In the genomic region with DNA sequence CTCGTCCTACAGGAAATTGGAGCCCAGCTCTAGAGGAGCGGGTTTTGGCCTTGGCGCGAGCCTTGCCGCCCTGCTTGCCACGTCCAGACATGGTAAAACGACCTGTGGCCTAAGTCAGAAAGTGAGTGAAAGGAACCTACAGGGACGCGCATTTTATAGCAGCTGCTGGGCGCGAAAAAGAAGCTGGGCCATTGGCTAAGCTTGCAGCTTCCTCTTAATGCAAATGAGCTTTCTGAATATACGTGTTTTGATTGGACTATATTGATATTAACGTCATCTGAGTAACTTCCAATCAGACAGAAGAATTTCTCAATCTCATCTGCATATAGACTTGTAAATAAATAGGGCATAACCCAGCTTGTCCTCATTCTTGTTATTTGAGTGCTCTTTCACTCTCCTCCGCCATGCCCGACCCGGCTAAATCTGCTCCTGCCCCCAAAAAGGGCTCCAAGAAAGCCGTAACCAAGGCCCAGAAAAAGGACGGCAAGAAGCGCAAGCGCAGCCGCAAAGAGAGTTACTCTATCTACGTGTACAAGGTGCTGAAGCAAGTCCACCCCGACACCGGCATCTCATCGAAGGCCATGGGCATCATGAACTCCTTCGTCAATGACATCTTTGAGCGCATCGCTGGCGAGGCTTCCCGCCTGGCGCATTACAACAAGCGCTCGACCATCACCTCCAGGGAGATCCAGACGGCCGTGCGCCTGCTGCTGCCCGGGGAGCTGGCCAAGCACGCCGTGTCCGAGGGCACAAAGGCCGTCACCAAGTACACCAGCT, we compare ENCODE assay signal across 1 cellular context.
A peak's percentile ranks its signal among the peaks of the same experiment; 100 is the strongest.
TF ChIP-seq lines count a peak whose summit lies in the region.

No MANE protein-coding gene starts in this region.

TF ChIP-seq in K562, 482 proteins besides CTCF, POLR2A, EP300 and RAD21 (continued from another document and continues in another):
- TF ChIP-seq, protein P1, sequence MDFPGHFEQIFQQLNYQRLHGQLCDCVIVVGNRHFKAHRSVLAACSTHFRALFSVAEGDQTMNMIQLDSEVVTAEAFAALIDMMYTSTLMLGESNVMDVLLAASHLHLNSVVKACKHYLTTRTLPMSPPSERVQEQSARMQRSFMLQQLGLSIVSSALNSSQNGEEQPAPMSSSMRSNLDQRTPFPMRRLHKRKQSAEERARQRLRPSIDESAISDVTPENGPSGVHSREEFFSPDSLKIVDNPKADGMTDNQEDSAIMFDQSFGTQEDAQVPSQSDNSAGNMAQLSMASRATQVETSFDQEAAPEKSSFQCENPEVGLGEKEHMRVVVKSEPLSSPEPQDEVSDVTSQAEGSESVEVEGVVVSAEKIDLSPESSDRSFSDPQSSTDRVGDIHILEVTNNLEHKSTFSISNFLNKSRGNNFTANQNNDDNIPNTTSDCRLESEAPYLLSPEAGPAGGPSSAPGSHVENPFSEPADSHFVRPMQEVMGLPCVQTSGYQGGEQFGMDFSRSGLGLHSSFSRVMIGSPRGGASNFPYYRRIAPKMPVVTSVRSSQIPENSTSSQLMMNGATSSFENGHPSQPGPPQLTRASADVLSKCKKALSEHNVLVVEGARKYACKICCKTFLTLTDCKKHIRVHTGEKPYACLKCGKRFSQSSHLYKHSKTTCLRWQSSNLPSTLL (IDR thresholded peaks at IDR 0.05) = no peak
- peak; percentile 96 for TF ChIP-seq CGGBP1 (CRISPR knock-in tag; IDR thresholded peaks at IDR 0.05)
- TF ChIP-seq, protein P2, sequence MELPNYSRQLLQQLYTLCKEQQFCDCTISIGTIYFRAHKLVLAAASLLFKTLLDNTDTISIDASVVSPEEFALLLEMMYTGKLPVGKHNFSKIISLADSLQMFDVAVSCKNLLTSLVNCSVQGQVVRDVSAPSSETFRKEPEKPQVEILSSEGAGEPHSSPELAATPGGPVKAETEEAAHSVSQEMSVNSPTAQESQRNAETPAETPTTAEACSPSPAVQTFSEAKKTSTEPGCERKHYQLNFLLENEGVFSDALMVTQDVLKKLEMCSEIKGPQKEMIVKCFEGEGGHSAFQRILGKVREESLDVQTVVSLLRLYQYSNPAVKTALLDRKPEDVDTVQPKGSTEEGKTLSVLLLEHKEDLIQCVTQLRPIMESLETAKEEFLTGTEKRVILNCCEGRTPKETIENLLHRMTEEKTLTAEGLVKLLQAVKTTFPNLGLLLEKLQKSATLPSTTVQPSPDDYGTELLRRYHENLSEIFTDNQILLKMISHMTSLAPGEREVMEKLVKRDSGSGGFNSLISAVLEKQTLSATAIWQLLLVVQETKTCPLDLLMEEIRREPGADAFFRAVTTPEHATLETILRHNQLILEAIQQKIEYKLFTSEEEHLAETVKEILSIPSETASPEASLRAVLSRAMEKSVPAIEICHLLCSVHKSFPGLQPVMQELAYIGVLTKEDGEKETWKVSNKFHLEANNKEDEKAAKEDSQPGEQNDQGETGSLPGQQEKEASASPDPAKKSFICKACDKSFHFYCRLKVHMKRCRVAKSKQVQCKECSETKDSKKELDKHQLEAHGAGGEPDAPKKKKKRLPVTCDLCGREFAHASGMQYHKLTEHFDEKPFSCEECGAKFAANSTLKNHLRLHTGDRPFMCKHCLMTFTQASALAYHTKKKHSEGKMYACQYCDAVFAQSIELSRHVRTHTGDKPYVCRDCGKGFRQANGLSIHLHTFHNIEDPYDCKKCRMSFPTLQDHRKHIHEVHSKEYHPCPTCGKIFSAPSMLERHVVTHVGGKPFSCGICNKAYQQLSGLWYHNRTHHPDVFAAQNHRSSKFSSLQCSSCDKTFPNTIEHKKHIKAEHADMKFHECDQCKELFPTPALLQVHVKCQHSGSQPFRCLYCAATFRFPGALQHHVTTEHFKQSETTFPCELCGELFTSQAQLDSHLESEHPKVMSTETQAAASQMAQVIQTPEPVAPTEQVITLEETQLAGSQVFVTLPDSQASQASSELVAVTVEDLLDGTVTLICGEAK (IDR thresholded peaks at IDR 0.05) = no peak; the same call in 1 of the 2 replicates
- TF ChIP-seq, protein P2 (CRISPR knock-in tag; IDR thresholded peaks at IDR 0.05) = peak; percentile 60
- TF ChIP-seq MYC (IDR thresholded peaks at IDR 0.05; ENCODE audit: low read depth, low read length) = peak; percentile 71; the same call in 1 of the 2 replicates
- TF ChIP-seq MYC (CRISPR knock-in tag; IDR thresholded peaks at IDR 0.05; ENCODE audit: borderline replicate concordance, low read depth) = peak; percentile 69; the same call in 1 of the 2 replicates
- no peak for TF ChIP-seq ZNF57 (CRISPR knock-in tag; IDR thresholded peaks at IDR 0.05)
- TF ChIP-seq CBX5 (IDR thresholded peaks at IDR 0.05; ENCODE audit: borderline replicate concordance, low read depth) = no peak
- no peak for TF ChIP-seq UBTF (IDR thresholded peaks at IDR 0.05; ENCODE audit: borderline replicate concordance in 1 of 2, low read depth in 2 of 2, low read length in 2 of 2)
- no peak for TF ChIP-seq ESRRB (CRISPR knock-in tag; IDR thresholded peaks at IDR 0.05; ENCODE audit: borderline replicate concordance)
- TF ChIP-seq SMAD2 (IDR thresholded peaks at IDR 0.05; ENCODE audit: low read depth, low read length) = no peak
- peak; percentile 96 to 98 for TF ChIP-seq MLLT1 (IDR thresholded peaks at IDR 0.05)
- TF ChIP-seq, protein P3, sequence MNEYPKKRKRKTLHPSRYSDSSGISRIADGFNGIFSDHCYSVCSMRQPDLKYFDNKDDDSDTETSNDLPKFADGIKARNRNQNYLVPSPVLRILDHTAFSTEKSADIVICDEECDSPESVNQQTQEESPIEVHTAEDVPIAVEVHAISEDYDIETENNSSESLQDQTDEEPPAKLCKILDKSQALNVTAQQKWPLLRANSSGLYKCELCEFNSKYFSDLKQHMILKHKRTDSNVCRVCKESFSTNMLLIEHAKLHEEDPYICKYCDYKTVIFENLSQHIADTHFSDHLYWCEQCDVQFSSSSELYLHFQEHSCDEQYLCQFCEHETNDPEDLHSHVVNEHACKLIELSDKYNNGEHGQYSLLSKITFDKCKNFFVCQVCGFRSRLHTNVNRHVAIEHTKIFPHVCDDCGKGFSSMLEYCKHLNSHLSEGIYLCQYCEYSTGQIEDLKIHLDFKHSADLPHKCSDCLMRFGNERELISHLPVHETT (CRISPR knock-in tag; conservative IDR thresholded peaks at IDR 0.05 in 1 of 2, IDR thresholded peaks at IDR 0.05 in 1 of 2) = peak in 1 of 2 experiments; percentile 49; a peak in 1 of 4 replicates
- TF ChIP-seq HEY1 (CRISPR knock-in tag; IDR thresholded peaks at IDR 0.05; ENCODE audit: borderline replicate concordance) = peak; percentile 90
- TF ChIP-seq MED1 (CRISPR knock-in tag; IDR thresholded peaks at IDR 0.05; ENCODE audit: borderline replicate concordance) = peak; percentile 98
- peak; percentile 80 for TF ChIP-seq NFIC (IDR thresholded peaks at IDR 0.05)
- TF ChIP-seq MNT (conservative IDR thresholded peaks at IDR 0.05) = peak; percentile 61 to 73; a peak in 3 of 4 replicates
- TF ChIP-seq GTF2A2 (tag; IDR thresholded peaks at IDR 0.05) = peak; percentile 97
- TF ChIP-seq ATF4 (CRISPR knock-in tag; IDR thresholded peaks at IDR 0.05) = peak; percentile 47; the same call in 1 of the 2 replicates
- TF ChIP-seq, protein P4, sequence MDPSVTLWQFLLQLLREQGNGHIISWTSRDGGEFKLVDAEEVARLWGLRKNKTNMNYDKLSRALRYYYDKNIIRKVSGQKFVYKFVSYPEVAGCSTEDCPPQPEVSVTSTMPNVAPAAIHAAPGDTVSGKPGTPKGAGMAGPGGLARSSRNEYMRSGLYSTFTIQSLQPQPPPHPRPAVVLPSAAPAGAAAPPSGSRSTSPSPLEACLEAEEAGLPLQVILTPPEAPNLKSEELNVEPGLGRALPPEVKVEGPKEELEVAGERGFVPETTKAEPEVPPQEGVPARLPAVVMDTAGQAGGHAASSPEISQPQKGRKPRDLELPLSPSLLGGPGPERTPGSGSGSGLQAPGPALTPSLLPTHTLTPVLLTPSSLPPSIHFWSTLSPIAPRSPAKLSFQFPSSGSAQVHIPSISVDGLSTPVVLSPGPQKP (CRISPR knock-in tag; IDR thresholded peaks at IDR 0.05) = no peak
- peak; percentile 53 for TF ChIP-seq SIRT6 (IDR thresholded peaks at IDR 0.05; ENCODE audit: low read depth, low read length)
- 0 out of 2 replicates have a peak, but pooled peaks have one; percentile 78 for TF ChIP-seq SOX6 (IDR thresholded peaks at IDR 0.05)
- TF ChIP-seq, protein P5, sequence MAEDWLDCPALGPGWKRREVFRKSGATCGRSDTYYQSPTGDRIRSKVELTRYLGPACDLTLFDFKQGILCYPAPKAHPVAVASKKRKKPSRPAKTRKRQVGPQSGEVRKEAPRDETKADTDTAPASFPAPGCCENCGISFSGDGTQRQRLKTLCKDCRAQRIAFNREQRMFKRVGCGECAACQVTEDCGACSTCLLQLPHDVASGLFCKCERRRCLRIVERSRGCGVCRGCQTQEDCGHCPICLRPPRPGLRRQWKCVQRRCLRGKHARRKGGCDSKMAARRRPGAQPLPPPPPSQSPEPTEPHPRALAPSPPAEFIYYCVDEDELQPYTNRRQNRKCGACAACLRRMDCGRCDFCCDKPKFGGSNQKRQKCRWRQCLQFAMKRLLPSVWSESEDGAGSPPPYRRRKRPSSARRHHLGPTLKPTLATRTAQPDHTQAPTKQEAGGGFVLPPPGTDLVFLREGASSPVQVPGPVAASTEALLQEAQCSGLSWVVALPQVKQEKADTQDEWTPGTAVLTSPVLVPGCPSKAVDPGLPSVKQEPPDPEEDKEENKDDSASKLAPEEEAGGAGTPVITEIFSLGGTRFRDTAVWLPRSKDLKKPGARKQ (CRISPR knock-in tag; IDR thresholded peaks at IDR 0.05) = no peak
- TF ChIP-seq MEF2D (tag; conservative IDR thresholded peaks at IDR 0.05; ENCODE audit: low read depth) = 0 out of 2 replicates have a peak, but pooled peaks have one; percentile 18
- TF ChIP-seq SMARCB1 (IDR thresholded peaks at IDR 0.05; ENCODE audit: insufficient read length, low read depth) = no peak
